In the genomic region with DNA sequence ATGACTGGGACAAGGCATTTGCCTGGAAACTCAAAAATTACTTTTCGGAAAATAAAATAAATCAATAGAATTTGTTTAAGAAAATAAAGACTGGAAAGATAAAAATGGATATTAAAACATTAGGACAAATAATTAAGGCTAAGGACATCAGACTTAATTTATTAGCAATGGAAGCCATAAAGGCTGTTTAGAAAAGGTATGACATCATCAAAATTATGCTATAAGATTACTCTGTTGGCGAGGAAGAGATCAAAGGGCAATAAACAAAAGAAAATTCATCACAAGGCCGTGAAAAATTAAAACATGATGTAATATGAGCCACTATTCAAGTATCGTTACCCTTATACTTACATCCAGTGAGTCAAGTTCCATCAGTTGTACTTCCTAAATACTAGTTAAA, we compare ENCODE assay signal across 38 cellular contexts. TPM values are rescaled to one million over a fixed set of nuclear protein-coding genes. Genes with fewer than 3 reads are reported as not detected.
"Had no signal": no experiment of that assay in that cellular context is flagged by ENCODE, and none has a peak within 500 bp of the region (broad histone marks: within the 10 kb centered on the region; RNA-seq: fewer than 3 reads in every experiment).

No MANE protein-coding gene starts in this region.

- H3K27me3 ChIP-seq: MG63 had no signal

- H3K4me3 ChIP-seq: MG63 had no signal

- H3K36me3 ChIP-seq: MG63 had no signal

- H3K9me3 ChIP-seq: MG63 had no signal

- DNase-seq: Kasumi-1, MG63, MM.1S, MV-4-11, NCI-H1048, NCI-H1092, NCI-H1092 treated with DMSO at 0.1 percent for 48 hours, NCI-H1105, NCI-H1105 treated with DMSO at 0.1 percent for 48 hours, NCI-H1417, NCI-H1417 treated with DMSO at 0.1 percent for 48 hours, NCI-H1436, NCI-H1436 treated with DMSO at 0.1 percent for 48 hours, NCI-H146, NCI-H1694, NCI-H1694 treated with DMSO at 0.1 percent for 48 hours, NCI-H187, NCI-H187 treated with DMSO at 0.1 percent for 48 hours, NCI-H1930, NCI-H2029, NCI-H2029 treated with DMSO at 0.1 percent for 48 hours, NCI-H2081, NCI-H2081 treated with DMSO at 0.1 percent for 48 hours, NCI-H2107, NCI-H2171, NCI-H2171 treated with DMSO at 0.1 percent for 48 hours, NCI-H2227 treated with DMSO at 0.1 percent for 48 hours, NCI-H226, NCI-H345, NCI-H446, NCI-H446 treated with DMSO at 0.1 percent for 48 hours, NCI-H510A, NCI-H510A treated with DMSO at 0.1 percent for 48 hours, NCI-H524, NCI-H524 treated with DMSO at 0.1 percent for 48 hours had no signal

RNA-seq across cellular contexts. Expression of a gene that starts 2.7 kb away (rescaled TPM):
- total RNA-seq: LHCN-M2, MCF 10A, NCI-H460 had no signal
